1 cellular context compared by ENCODE assay signal in the genomic region with DNA sequence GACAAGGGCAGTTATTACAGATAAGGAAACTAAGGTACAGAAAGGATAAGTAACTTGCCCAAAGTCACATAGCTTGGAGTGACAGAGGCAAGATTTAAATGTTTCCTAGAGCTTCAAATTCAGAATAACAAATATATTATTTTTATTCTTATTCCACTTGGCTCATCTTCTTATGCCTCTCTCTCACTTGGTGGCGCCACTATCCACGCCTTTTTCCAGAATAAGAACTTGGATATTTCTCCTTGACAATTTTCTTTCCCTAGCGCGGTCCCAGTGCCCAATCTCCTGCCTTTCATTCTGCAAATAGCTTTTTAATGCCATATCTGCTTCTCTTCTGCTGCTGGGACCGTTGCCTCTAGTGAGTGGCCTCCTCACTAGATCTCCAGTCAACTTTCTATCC.
TF ChIP-seq lines count a peak whose summit lies in the region.

No MANE protein-coding gene starts in this region.

TF ChIP-seq in SK-N-SH treated with all-trans-retinoic acid at 6 μM for 48 hours, 23 proteins besides CTCF, POLR2A, EP300 and RAD21 (continued from another document):
- TF ChIP-seq ZFP30 (CRISPR knock-in tag; IDR thresholded peaks at IDR 0.05) = no peak
- TF ChIP-seq BACH2 (CRISPR knock-in tag; IDR thresholded peaks at IDR 0.05; ENCODE audit: borderline replicate concordance) = no peak
- no peak for TF ChIP-seq ZNF70 (CRISPR knock-in tag; IDR thresholded peaks at IDR 0.05)
- TF ChIP-seq, protein P1, sequence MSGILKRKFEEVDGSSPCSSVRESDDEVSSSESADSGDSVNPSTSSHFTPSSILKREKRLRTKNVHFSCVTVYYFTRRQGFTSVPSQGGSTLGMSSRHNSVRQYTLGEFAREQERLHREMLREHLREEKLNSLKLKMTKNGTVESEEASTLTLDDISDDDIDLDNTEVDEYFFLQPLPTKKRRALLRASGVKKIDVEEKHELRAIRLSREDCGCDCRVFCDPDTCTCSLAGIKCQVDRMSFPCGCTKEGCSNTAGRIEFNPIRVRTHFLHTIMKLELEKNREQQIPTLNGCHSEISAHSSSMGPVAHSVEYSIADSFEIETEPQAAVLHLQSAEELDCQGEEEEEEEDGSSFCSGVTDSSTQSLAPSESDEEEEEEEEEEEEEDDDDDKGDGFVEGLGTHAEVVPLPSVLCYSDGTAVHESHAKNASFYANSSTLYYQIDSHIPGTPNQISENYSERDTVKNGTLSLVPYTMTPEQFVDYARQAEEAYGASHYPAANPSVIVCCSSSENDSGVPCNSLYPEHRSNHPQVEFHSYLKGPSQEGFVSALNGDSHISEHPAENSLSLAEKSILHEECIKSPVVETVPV (CRISPR knock-in tag; IDR thresholded peaks at IDR 0.05) = no peak
- no peak for TF ChIP-seq TCF4 (CRISPR knock-in tag; IDR thresholded peaks at IDR 0.05; ENCODE audit: borderline replicate concordance)
- no peak for TF ChIP-seq ESRRG (CRISPR knock-in tag; IDR thresholded peaks at IDR 0.05)
- no peak for TF ChIP-seq ZFP3 (CRISPR knock-in tag; IDR thresholded peaks at IDR 0.05)
- TF ChIP-seq, protein P2, sequence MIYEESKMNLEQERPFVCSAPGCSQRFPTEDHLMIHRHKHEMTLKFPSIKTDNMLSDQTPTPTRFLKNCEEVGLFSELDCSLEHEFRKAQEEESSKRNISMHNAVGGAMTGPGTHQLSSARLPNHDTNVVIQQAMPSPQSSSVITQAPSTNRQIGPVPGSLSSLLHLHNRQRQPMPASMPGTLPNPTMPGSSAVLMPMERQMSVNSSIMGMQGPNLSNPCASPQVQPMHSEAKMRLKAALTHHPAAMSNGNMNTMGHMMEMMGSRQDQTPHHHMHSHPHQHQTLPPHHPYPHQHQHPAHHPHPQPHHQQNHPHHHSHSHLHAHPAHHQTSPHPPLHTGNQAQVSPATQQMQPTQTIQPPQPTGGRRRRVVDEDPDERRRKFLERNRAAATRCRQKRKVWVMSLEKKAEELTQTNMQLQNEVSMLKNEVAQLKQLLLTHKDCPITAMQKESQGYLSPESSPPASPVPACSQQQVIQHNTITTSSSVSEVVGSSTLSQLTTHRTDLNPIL (CRISPR knock-in tag; IDR thresholded peaks at IDR 0.05; ENCODE audit: low read depth) = no peak
- TF ChIP-seq ZNF8 (CRISPR knock-in tag; IDR thresholded peaks at IDR 0.05) = no peak
